In genomic region chr9:88814521-88815101, GRCh38 we compare ENCODE assay signal across 13 cellular contexts.
DNase-seq lines count a peak whose midpoint lies in the region; ATAC-seq and TF ChIP-seq lines count a peak whose summit lies in the region.
"Had no signal": no experiment of that assay in that cellular context is flagged by ENCODE, and none has a peak within 500 bp of the region (broad histone marks: within the 10 kb centered on the region; RNA-seq: fewer than 3 reads in every experiment).

No MANE protein-coding gene starts in this region.

- no peaks in the 10 kb centered on the region for H3K9me3 ChIP-seq in gastroesophageal sphincter
- H3K9me3 ChIP-seq: stomach had no signal

- TF ChIP-seq POLR2A in gastroesophageal sphincter (IDR thresholded peaks at IDR 0.05), result no peak

- H3K4me3 ChIP-seq in gastroesophageal sphincter, result no peak overlapping the region
- H3K4me3 ChIP-seq: stomach had no signal

- H3K27me3 ChIP-seq in gastroesophageal sphincter, result no peaks in the 10 kb centered on the region
- H3K27me3 ChIP-seq: stomach had no signal

- peak; percentile 77 for DNase-seq in AG08396 (ENCODE audit: low spot score)
- DNase-seq in amniotic epithelial cell (ENCODE audit: low read depth), result peak; percentile 50
- peak; percentile 14 to 95 (median 63) for DNase-seq in posterior cingulate gyrus
- DNase-seq in GM13976 (ENCODE audit: low spot score), result no peak
- DNase-seq in midbrain (lab: John Stamatoyannopoulos, UW), result no peak
- no peak for DNase-seq in KG1 (lab: John Stamatoyannopoulos, UW)
- DNase-seq: activated CD8-positive, alpha-beta memory T cell treated with anti-CD3 and anti-CD28 coated beads, Interleukin-2, amount 10 ng/mL, durations not matched to agents 7 days and 5 days; NCI-H2029 treated with DMSO at 0.1 percent for 48 hours; stimulated activated CD4-positive, alpha-beta T cell treated with anti-CD3 and anti-CD28 coated beads, Interleukin-2, amount 100 ng/mL, for 24 hours; stomach had no signal

- intact Hi-C loops in posterior cingulate gyrus (cut with DNase I), result no loop called here

- no peaks in the 10 kb centered on the region for H3K36me3 ChIP-seq in gastroesophageal sphincter
- H3K36me3 ChIP-seq: stomach had no signal

- ATAC-seq in gastroesophageal sphincter (peak; percentile 87), GM18519 (IDR thresholded peaks at IDR 0.05; ENCODE audit: low FRiP score, unreplicated experiment) (no peak)
- ATAC-seq: activated CD8-positive, alpha-beta memory T cell treated with anti-CD3 and anti-CD28 coated beads, Interleukin-2, amount 10 ng/mL, durations not matched to agents 7 days and 5 days had no signal

- TF ChIP-seq CTCF in gastroesophageal sphincter (IDR thresholded peaks at IDR 0.05) (no peak), GM13976 (IDR thresholded peaks at IDR 0.05; ENCODE audit: borderline replicate concordance, control extremely low read depth, extremely low read depth, insufficient read depth, missing control alignments) (no peak)

- peak overlapping the region in 3 of 4 donors; percentile 68 to 75 (median 69) for H3K27ac ChIP-seq in gastroesophageal sphincter
- H3K27ac ChIP-seq: C4-2B had no signal

- WGBS in gastroesophageal sphincter (ENCODE audit: low coverage in 1 of 2), 2 donors, result 27 to 41% methylated on average over 3 to 4 of the region's 5 CpGs

- TF ChIP-seq EP300 in gastroesophageal sphincter (IDR thresholded peaks at IDR 0.05), result no peak

- H3K4me1 ChIP-seq in gastroesophageal sphincter, result peaks cover 0 to 33% (median 13%) of the 10 kb centered on the region in 3 donors

- in situ Hi-C loops in GM13976 (cut with MboI; ENCODE audit: low sequenced_read_pairs, unreplicated experiment), result no loop called here

Comparison
In these comparisons a context has a peak if more than half of its experiments do, and no peak if none do; other contexts are left out.
1. DNase-seq: peak in AG08396 (single experiment), amniotic epithelial cell (single experiment) and posterior cingulate gyrus (10 of 10); none in GM13976 (single experiment), midbrain (single experiment) and KG1 (single experiment).